Comparison of ENCODE assay signal across 21 cellular contexts in genomic region chr3:35970793-35971192, GRCh38.
DNase-seq lines count a peak whose midpoint lies in the region; ATAC-seq and TF ChIP-seq lines count a peak whose summit lies in the region.
"Had no signal": no experiment of that assay in that cellular context is flagged by ENCODE, and none has a peak within 500 bp of the region (broad histone marks: within the 10 kb centered on the region; RNA-seq: fewer than 3 reads in every experiment).

No MANE protein-coding gene starts in this region.

- H4K20me1 ChIP-seq in GM23338 (replicated peaks; ENCODE audit: insufficient read depth) = no peaks in the 10 kb centered on the region
- H4K20me1 ChIP-seq: BLaER1 treated with 17β-estradiol and CSF1 and Interleukin-3, amounts not matched to agents 10 nM and 100 nM had no signal

- peaks cover 9% of the 10 kb centered on the region; the same call in 1 of the 3 replicates for H3K9me3 Mint-ChIP-seq in GM23338
- H3K9me3 Mint-ChIP-seq: H9 had no signal

- POLR2A ChIA-PET in A673 (lab: Charles Lee; ENCODE audit: low non-redundant PET) = no interaction called here

- H3K4me1 ChIP-seq in A673 (ENCODE audit: insufficient read depth, low read length, poor library complexity, severe bottlenecking) (peaks cover 40% of the 10 kb centered on the region), GM23338 (ENCODE audit: insufficient read depth) (peaks cover 17% of the 10 kb centered on the region; the same call in 1 of the 2 replicates)

- H3K27me3 ChIP-seq in A673 (replicated peaks; ENCODE audit: insufficient read depth, low read depth, low read length, poor library complexity) (no peaks in the 10 kb centered on the region), GM23338 (ENCODE audit: insufficient read depth) (no peaks in the 10 kb centered on the region)
- H3K27me3 ChIP-seq: BE2C; BLaER1 treated with 17β-estradiol and CSF1 and Interleukin-3, amounts not matched to agents 10 nM and 100 nM had no signal

- no peak overlapping the region for H3K4me2 ChIP-seq in GM23338
- H3K4me2 ChIP-seq: BLaER1 treated with 17β-estradiol and CSF1 and Interleukin-3, amounts not matched to agents 10 nM and 100 nM had no signal

- no peaks in the 10 kb centered on the region for H3K9me3 ChIP-seq in A673 (ENCODE audit: low read depth, low read length, poor library complexity, severe bottlenecking)
- no peaks in the 10 kb centered on the region for H3K9me3 ChIP-seq in SK-N-MC (ENCODE audit: low read depth, low read length)
- H3K9me3 ChIP-seq: BE2C; BLaER1 treated with 17β-estradiol and CSF1 and Interleukin-3, amounts not matched to agents 10 nM and 100 nM had no signal

- no peak overlapping the region for H3K27ac Mint-ChIP-seq in GM23338
- H3K27ac Mint-ChIP-seq: CD14-positive monocyte; CD4-positive, alpha-beta T cell; CD8-positive, alpha-beta memory T cell had no signal

- H3K4me3 ChIP-seq in A673 (ENCODE audit: low read depth, low read length, poor library complexity, severe bottlenecking) (no peak overlapping the region), GM23338 (no peak overlapping the region), SK-N-MC (peak overlapping the region; percentile 65)
- H3K4me3 ChIP-seq: BLaER1 treated with 17β-estradiol and CSF1 and Interleukin-3, amounts not matched to agents 10 nM and 100 nM; GM23248 had no signal

- no peaks in the 10 kb centered on the region for H3K36me3 ChIP-seq in A673 (ENCODE audit: insufficient read depth, low read length, poor library complexity, severe bottlenecking)
- no peaks in the 10 kb centered on the region for H3K36me3 ChIP-seq in GM23338 (ENCODE audit: insufficient read depth)
- no peaks in the 10 kb centered on the region for H3K36me3 ChIP-seq in SK-N-MC (ENCODE audit: insufficient read depth, low read length)
- H3K36me3 ChIP-seq: BE2C; BLaER1 treated with 17β-estradiol and CSF1 and Interleukin-3, amounts not matched to agents 10 nM and 100 nM had no signal

- no peaks in the 10 kb centered on the region for H3F3A ChIP-seq in GM23338 (replicated peaks; ENCODE audit: low read depth)

- H3K4me3 Mint-ChIP-seq in GM23338 = no peak overlapping the region
- H3K4me3 Mint-ChIP-seq: CD14-positive monocyte; CD4-positive, alpha-beta T cell; CD8-positive, alpha-beta memory T cell; H9 had no signal

- no peak for ATAC-seq in GM23338
- no peak for ATAC-seq in omental fat pad (ENCODE audit: low FRiP score)
- ATAC-seq in GM19035 (IDR thresholded peaks at IDR 0.05; ENCODE audit: unreplicated experiment) = no peak
- ATAC-seq: HCT116 had no signal

- H3K9ac ChIP-seq in SK-N-MC (ENCODE audit: insufficient read length) = peak overlapping the region; percentile 53
- H3K9ac ChIP-seq: BLaER1 treated with 17β-estradiol and CSF1 and Interleukin-3, amounts not matched to agents 10 nM and 100 nM; GM23248 had no signal

- peak; percentile 10 for DNase-seq in DMS153 (lab: John Stamatoyannopoulos, UW)
- no peak for DNase-seq in DMS153 treated with DMSO at 0.1 percent for 48 hours (lab: John Stamatoyannopoulos, UW; ENCODE audit: unreplicated experiment)
- peak; percentile 79 for DNase-seq in A673 (ENCODE audit: low spot score)
- no peak for DNase-seq in GM23338 (ENCODE audit: low spot score)
- DNase-seq in SK-N-MC (ENCODE audit: low read depth, low spot score) = no peak
- no peak for DNase-seq in omental fat pad (ENCODE audit: low spot score)
- no peak for DNase-seq in stimulated activated naive CD4-positive, alpha-beta T cell treated with Interleukin-2 at 50 U/mL for 16 hours (lab: John Stamatoyannopoulos, UW)
- DNase-seq: ACHN; AML-193; BE2C; CD4-positive, alpha-beta T cell; CD8-positive, alpha-beta memory T cell; DMS 273 treated with DMSO at 0.1 percent for 48 hours; DND-41; GM23248; H9 had no signal

- intact Hi-C loops in A673 (cut with micrococcal nuclease; ENCODE audit: unreplicated experiment) = no loop called here

- peaks cover 3% of the 10 kb centered on the region for H3K27me3 Mint-ChIP-seq in GM23338 (ENCODE audit: insufficient read depth, low read depth, poor library complexity)
- H3K27me3 Mint-ChIP-seq: CD4-positive, alpha-beta T cell; CD8-positive, alpha-beta memory T cell had no signal

- H3K27ac ChIP-seq in A673 (ENCODE audit: low read depth, low read length, poor library complexity, severe bottlenecking) (peak overlapping the region; percentile 52), GM23338 (ENCODE audit: low read depth) (no peak overlapping the region), SK-N-MC (peak overlapping the region; percentile 97)
- H3K27ac ChIP-seq: 22Rv1; BLaER1 treated with 17β-estradiol and CSF1 and Interleukin-3, amounts not matched to agents 10 nM and 100 nM; GM23248 had no signal

- TF ChIP-seq CTCF in A673 (conservative IDR thresholded peaks at IDR 0.05; ENCODE audit: low read depth, low read length) = no peak
- no peak for TF ChIP-seq CTCF in GM23338 (conservative IDR thresholded peaks at IDR 0.05; ENCODE audit: low read depth in 2 of 2)
- no peak for TF ChIP-seq CTCF in omental fat pad (IDR thresholded peaks at IDR 0.05)

- peaks cover 4% of the 10 kb centered on the region; the same call in 1 of the 2 replicates for H3K9me2 ChIP-seq in GM23338 (ENCODE audit: insufficient read depth)

- BruUV-seq in A673 (replicated peaks; lab: Mats Ljungman, UMichigan) = no TSS peak

- H2AFZ ChIP-seq in GM23338 = 0 out of 2 replicates have a peak overlapping the region, but pooled peaks have one; percentile 8
- H2AFZ ChIP-seq: GM23248 had no signal

- CTCF ChIA-PET in A673 (lab: Charles Lee) = no interaction called here

- peaks cover 3% of the 10 kb centered on the region; the same call in 2 of the 3 replicates for H3K36me3 Mint-ChIP-seq in GM23338 (ENCODE audit: low read depth)
- H3K36me3 Mint-ChIP-seq: CD14-positive monocyte; CD8-positive, alpha-beta memory T cell had no signal

- H3K4me1 Mint-ChIP-seq in GM23338 = peaks cover 5% of the 10 kb centered on the region; the same call in 2 of the 3 replicates
- H3K4me1 Mint-ChIP-seq: CD8-positive, alpha-beta memory T cell had no signal

- no peaks in the 10 kb centered on the region for H3K79me2 ChIP-seq in GM23338 (replicated peaks; ENCODE audit: insufficient read depth)

TF ChIP-seq in GM23338, 12 proteins besides CTCF, POLR2A, EP300 and RAD21 (continues in another document):
- TF ChIP-seq EZH2phosphoT487 (IDR thresholded peaks at IDR 0.05; ENCODE audit: unreplicated experiment) (no peak), JUNB (IDR thresholded peaks at IDR 0.05; ENCODE audit: unreplicated experiment) (no peak), POLR2AphosphoS5 (IDR thresholded peaks at IDR 0.05; ENCODE audit: low read depth) (no peak), EZH2 (IDR thresholded peaks at IDR 0.05; ENCODE audit: low read depth, unreplicated experiment) (no peak), ZNF331 (CRISPR knock-in tag; IDR thresholded peaks at IDR 0.05; ENCODE audit: low read depth) (no peak), ZNF462 (CRISPR knock-in tag; IDR thresholded peaks at IDR 0.05) (no peak)

Comparison
In these comparisons a context has a peak if more than half of its experiments do, and no peak if none do; other contexts are left out.
1. DNase-seq: peak in DMS153 (single experiment) and A673 (single experiment); none in DMS153 treated with DMSO at 0.1 percent for 48 hours (single experiment), GM23338 (single experiment), SK-N-MC (single experiment), omental fat pad (single experiment) and stimulated activated naive CD4-positive, alpha-beta T cell treated with Interleukin-2 at 50 U/mL for 16 hours (single experiment).